8 cellular contexts compared by ENCODE assay signal in the genomic region with DNA sequence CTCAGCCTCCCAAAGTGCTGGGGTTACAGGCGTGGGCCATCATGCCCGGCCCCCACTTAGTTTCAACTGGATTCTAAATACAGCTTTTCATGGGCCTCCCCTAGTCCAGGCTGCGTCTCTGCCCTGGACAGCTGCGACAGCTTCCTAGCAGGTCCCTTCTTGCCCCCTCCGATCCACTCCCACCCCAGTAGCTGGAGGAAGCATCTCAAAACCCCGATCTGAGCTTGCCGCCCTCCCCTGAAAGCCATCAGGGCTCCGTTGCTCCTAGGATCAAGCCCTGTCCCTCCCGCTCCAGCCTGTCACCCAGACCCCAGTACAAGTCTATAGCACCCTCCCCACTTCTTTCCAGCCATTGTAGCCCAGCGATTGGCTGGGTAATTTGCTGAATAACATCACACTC.
A peak's percentile ranks its signal among the peaks of the same experiment; 100 is the strongest.
DNase-seq lines count a peak whose midpoint lies in the region; ATAC-seq and TF ChIP-seq lines count a peak whose summit lies in the region.

No MANE protein-coding gene starts in this region.

- WGBS in esophagus muscularis mucosa, result 73% methylated on average over 10 of the region's 10 CpGs

- H3K4me1 ChIP-seq in neuron (ENCODE audit: insufficient read depth, low read length), result peaks cover 11% of the 10 kb centered on the region
- peaks cover 21 to 54% (median 30%) of the 10 kb centered on the region in 4 donors for H3K4me1 ChIP-seq in esophagus muscularis mucosa

- no peak overlapping the region for H3K4me3 ChIP-seq in neuron (ENCODE audit: low read length)
- H3K4me3 ChIP-seq in esophagus muscularis mucosa, result no peak overlapping the region
- H3K4me3 ChIP-seq in WERI-Rb-1 (ENCODE audit: low read depth, low read length), result no peak overlapping the region

- peaks cover 20% of the 10 kb centered on the region for H3K27me3 Mint-ChIP-seq in HFFc6 (ENCODE audit: insufficient read depth)
- no peaks in the 10 kb centered on the region for H3K27me3 Mint-ChIP-seq in activated CD4-positive, alpha-beta memory T cell treated with anti-CD3 and anti-CD28 coated beads, Interleukin-2, amount 10 ng/mL, durations not matched to agents 7 days and 5 days

- H3K36me3 ChIP-seq in neuron (ENCODE audit: insufficient read depth, low read length) (no peaks in the 10 kb centered on the region), esophagus muscularis mucosa (peaks cover 0 to 41% (median 14%) of the 10 kb centered on the region in 4 donors), WERI-Rb-1 (no peaks in the 10 kb centered on the region)

- H3K27ac ChIP-seq in esophagus muscularis mucosa (replicated peaks in 1 of 4) (peak overlapping the region in 2 of 4 donors; percentile 16 to 57), WERI-Rb-1 (no peak overlapping the region)

- peak overlapping the region; percentile 76 for H3K27ac Mint-ChIP-seq in HFFc6
- no peak overlapping the region for H3K27ac Mint-ChIP-seq in activated CD4-positive, alpha-beta memory T cell treated with anti-CD3 and anti-CD28 coated beads, Interleukin-2, amount 10 ng/mL, durations not matched to agents 7 days and 5 days

- TF ChIP-seq EP300 in esophagus muscularis mucosa (IDR thresholded peaks at IDR 0.05), result no peak

- H2AFZ ChIP-seq in neuron (ENCODE audit: low read depth, low read length), result peak overlapping the region; percentile 80

- H3K4me3 Mint-ChIP-seq in HFFc6, result peak overlapping the region; percentile 86; the same call in 1 of the 2 replicates
- H3K4me3 Mint-ChIP-seq in activated CD4-positive, alpha-beta memory T cell treated with anti-CD3 and anti-CD28 coated beads, Interleukin-2, amount 10 ng/mL, durations not matched to agents 7 days and 5 days, result peak overlapping the region; percentile 75

- TF ChIP-seq CTCF in HFFc6 (IDR thresholded peaks at IDR 0.05), result no peak
- TF ChIP-seq CTCF in esophagus muscularis mucosa (IDR thresholded peaks at IDR 0.05), result no peak
- no peak for TF ChIP-seq CTCF in WERI-Rb-1 (IDR thresholded peaks at IDR 0.05; ENCODE audit: low read depth, low read length)

- CTCF ChIA-PET in activated CD4-positive, alpha-beta memory T cell treated with anti-CD3 and anti-CD28 coated beads, Interleukin-2, amount 10 ng/mL, durations not matched to agents 7 days and 5 days (lab: Charles Lee), result interaction anchor here (0.6 to 2.6 kb wide), 59 partner anchors 11 to 1112 kb away, joined by 3 to 21 read pairs (median 4); partner anchors contain the start of gene FHIP2A

- peaks cover 26% of the 10 kb centered on the region for H3K4me1 Mint-ChIP-seq in HFFc6 (ENCODE audit: low read depth)
- peaks cover 13% of the 10 kb centered on the region for H3K4me1 Mint-ChIP-seq in activated CD4-positive, alpha-beta memory T cell treated with anti-CD3 and anti-CD28 coated beads, Interleukin-2, amount 10 ng/mL, durations not matched to agents 7 days and 5 days

- intact Hi-C loops in esophagus muscularis mucosa (cut with DNase I), result loop anchor here (5.0 to 10.0 kb wide), 3 partner anchors 101 to 481 kb away; partner anchors contain the start of gene AFAP1L2

- no peaks in the 10 kb centered on the region for H3K9me3 Mint-ChIP-seq in HFFc6
- no peaks in the 10 kb centered on the region for H3K9me3 Mint-ChIP-seq in activated CD4-positive, alpha-beta memory T cell treated with anti-CD3 and anti-CD28 coated beads, Interleukin-2, amount 10 ng/mL, durations not matched to agents 7 days and 5 days

- no peak for DNase-seq in HFFc6
- DNase-seq in activated CD4-positive, alpha-beta memory T cell treated with anti-CD3 and anti-CD28 coated beads, Interleukin-2, amount 10 ng/mL, durations not matched to agents 7 days and 5 days, result no peak
- no peak for DNase-seq in esophagus muscularis mucosa (ENCODE audit: extremely low spot score)
- DNase-seq in WERI-Rb-1, result no peak
- DNase-seq in NCI-H774 (lab: John Stamatoyannopoulos, UW), result no peak
- DNase-seq in NCI-H2196 (lab: John Stamatoyannopoulos, UW; ENCODE audit: unreplicated experiment), result no peak

- no peaks in the 10 kb centered on the region for H3K27me3 ChIP-seq in neuron (ENCODE audit: insufficient read depth, low read length)
- H3K27me3 ChIP-seq in esophagus muscularis mucosa, result peaks cover 0 to 6% (median 0%) of the 10 kb centered on the region in 4 donors
- H3K27me3 ChIP-seq in WERI-Rb-1 (ENCODE audit: insufficient read depth, low read depth, severe bottlenecking), result peaks cover 11% of the 10 kb centered on the region

- no peak for TF ChIP-seq POLR2A in esophagus muscularis mucosa (IDR thresholded peaks at IDR 0.05; ENCODE audit: low read depth)

- H3K36me3 Mint-ChIP-seq in HFFc6 (ENCODE audit: low read depth), result no peaks in the 10 kb centered on the region
- no peaks in the 10 kb centered on the region for H3K36me3 Mint-ChIP-seq in activated CD4-positive, alpha-beta memory T cell treated with anti-CD3 and anti-CD28 coated beads, Interleukin-2, amount 10 ng/mL, durations not matched to agents 7 days and 5 days (ENCODE audit: low read depth)

- peak; percentile 1 for ATAC-seq in GM18511 (IDR thresholded peaks at IDR 0.05; ENCODE audit: unreplicated experiment)

- POLR2A ChIA-PET in activated CD4-positive, alpha-beta memory T cell treated with anti-CD3 and anti-CD28 coated beads, Interleukin-2, amount 10 ng/mL, durations not matched to agents 7 days and 5 days (lab: Charles Lee), result interaction anchor here (0.9 to 1.6 kb wide), 5 partner anchors 84 to 238 kb away, joined by 3 to 4 read pairs (median 3); partner anchors contain the start of gene CCDC186

- H3K9me3 ChIP-seq in neuron (ENCODE audit: low read length) (no peaks in the 10 kb centered on the region), esophagus muscularis mucosa (no peaks in the 10 kb centered on the region), WERI-Rb-1 (ENCODE audit: severe bottlenecking) (no peaks in the 10 kb centered on the region)
